In genomic region chr1:81588149-81588548, GRCh38 we compare ENCODE assay signal across 22 cellular contexts.
DNase-seq lines count a peak whose midpoint lies in the region; ATAC-seq, FAIRE-seq and TF ChIP-seq lines count a peak whose summit lies in the region.
"Had no signal": no experiment of that assay in that cellular context is flagged by ENCODE, and none has a peak within 500 bp of the region (broad histone marks: within the 10 kb centered on the region; RNA-seq: fewer than 3 reads in every experiment).

No MANE protein-coding gene starts in this region.

- no peaks in the 10 kb centered on the region for H3K36me3 Mint-ChIP-seq in GM23338 (ENCODE audit: low read depth)
- H3K36me3 Mint-ChIP-seq: CD8-positive, alpha-beta T cell had no signal

- TF ChIP-seq RAD21 in H1 (IDR thresholded peaks at IDR 0.05 in 1 of 2, conservative IDR thresholded peaks at IDR 0.05 in 1 of 2; ENCODE audit: low read depth in 2 of 2, low read length in 2 of 2) = no peak

- H3K4ac ChIP-seq in H1 (replicated peaks; ENCODE audit: insufficient read length, low read depth, low read length) = no peak overlapping the region

- no peak overlapping the region for H4K91ac ChIP-seq in H1 (replicated peaks; ENCODE audit: insufficient read length, low read length)

- no peak overlapping the region for H3K4me2 ChIP-seq in GM23338
- no peak overlapping the region for H3K4me2 ChIP-seq in H1 (ENCODE audit: insufficient read depth in 1 of 2, low read depth in 2 of 2, low read length in 2 of 2)
- H3K4me2 ChIP-seq: A549; BLaER1 treated with 17β-estradiol and CSF1 and Interleukin-3, amounts not matched to agents 10 nM and 100 nM had no signal

- ATAC-seq in left cardiac atrium = peak in 1 of 2 donors; percentile 26
- no peak for ATAC-seq in GM23338
- ATAC-seq: A549; CD8-positive, alpha-beta T cell had no signal

- H3K27ac Mint-ChIP-seq in GM23338 = no peak overlapping the region
- H3K27ac Mint-ChIP-seq: B cell; CD4-positive, alpha-beta T cell; CD8-positive, alpha-beta T cell had no signal

- H3K9ac ChIP-seq in H1 (replicated peaks in 1 of 4; ENCODE audit: extremely low read depth in 1 of 4, low read depth in 3 of 4, low read length in 3 of 4) (no peak overlapping the region), kidney (ENCODE audit: low read length in 2 of 2) (no peak overlapping the region)
- H3K9ac ChIP-seq: BLaER1 treated with 17β-estradiol and CSF1 and Interleukin-3, amounts not matched to agents 10 nM and 100 nM had no signal

- no peaks in the 10 kb centered on the region for H3K27me3 Mint-ChIP-seq in GM23338 (ENCODE audit: insufficient read depth, low read depth, poor library complexity)
- H3K27me3 Mint-ChIP-seq: B cell; CD4-positive, alpha-beta T cell had no signal

- H3K9me2 ChIP-seq in GM23338 (ENCODE audit: insufficient read depth) = peaks cover 4% of the 10 kb centered on the region

- H3K9me3 Mint-ChIP-seq in GM23338 = no peaks in the 10 kb centered on the region
- H3K9me3 Mint-ChIP-seq: CD4-positive, alpha-beta T cell; CD8-positive, alpha-beta T cell had no signal

- intact Hi-C loops in left cardiac atrium (cut with DNase I) (no loop called here), cardiac septum (cut with DNase I) (no loop called here), kidney (cut with DNase I) (no loop called here)

- H3K4me3 ChIP-seq in GM23338 (no peak overlapping the region), H1 (ENCODE audit: extremely low read depth in 1 of 4, insufficient read depth in 2 of 4, low read depth in 3 of 4, low read length in 4 of 4) (no peak overlapping the region), kidney (ENCODE audit: low read length in 2 of 2) (no peak overlapping the region)
- H3K4me3 ChIP-seq: A549; BLaER1 treated with 17β-estradiol and CSF1 and Interleukin-3, amounts not matched to agents 10 nM and 100 nM had no signal

- no peak overlapping the region for H3K56ac ChIP-seq in H1 (replicated peaks; ENCODE audit: insufficient read length, low read depth, low read length)

- H3K27ac ChIP-seq in GM23338 (ENCODE audit: low read depth) = no peak overlapping the region
- H3K27ac ChIP-seq in H1 (ENCODE audit: low read depth, low read length) = no peak overlapping the region
- H3K27ac ChIP-seq in kidney (ENCODE audit: low read depth in 2 of 2, low read length in 2 of 2) = no peak overlapping the region
- H3K27ac ChIP-seq: 22Rv1; A549; BLaER1 treated with 17β-estradiol and CSF1 and Interleukin-3, amounts not matched to agents 10 nM and 100 nM; C4-2B had no signal

- no peaks in the 10 kb centered on the region for H3K23me2 ChIP-seq in H1 (ENCODE audit: low read depth, low read length)

- H3K18ac ChIP-seq in H1 (ENCODE audit: extremely low read depth, low read length) = no peak overlapping the region

- CTCF ChIA-PET in H1 (lab: Charles Lee; ENCODE audit: partially characterized antibody) = interaction anchor here (0.6 to 1.3 kb wide), 4 partner anchors 10 to 915 kb away, joined by 3 to 5 read pairs (median 4); no protein-coding TSS in a partner anchor

- H4K5ac ChIP-seq in H1 (ENCODE audit: insufficient read length, low read depth, low read length) = no peak overlapping the region

- no peak overlapping the region for H2BK20ac ChIP-seq in H1 (ENCODE audit: low read length)

- H3K9me3 ChIP-seq in H1 (ENCODE audit: insufficient read depth in 2 of 2, low read depth in 1 of 2, low read length in 1 of 2) (no peaks in the 10 kb centered on the region; a peak in 1 of 4 replicates), kidney (ENCODE audit: control insufficient read depth in 1 of 2, low read length in 2 of 2) (no peaks in the 10 kb centered on the region)
- H3K9me3 ChIP-seq: A549; BLaER1 treated with 17β-estradiol and CSF1 and Interleukin-3, amounts not matched to agents 10 nM and 100 nM; Caco-2 had no signal

- H3K79me2 ChIP-seq in GM23338 (replicated peaks; ENCODE audit: insufficient read depth) (no peaks in the 10 kb centered on the region), H1 (ENCODE audit: control insufficient read depth in 1 of 2, insufficient read depth in 2 of 2, low read length in 2 of 2) (no peaks in the 10 kb centered on the region)

- H3F3A ChIP-seq in GM23338 (replicated peaks; ENCODE audit: low read depth) = no peaks in the 10 kb centered on the region

- peaks cover 2% of the 10 kb centered on the region; the same call in 2 of the 3 replicates for H3K4me1 Mint-ChIP-seq in GM23338
- H3K4me1 Mint-ChIP-seq: B cell had no signal

- FAIRE-seq in H1 (lab: Jason Lieb, UNC) = no peak
- no peak for FAIRE-seq in kidney (lab: Jason Lieb, UNC)
- FAIRE-seq: A549, D721Med, G401.6, GM12891, GM19239 had no signal

- DNase-seq in left cardiac atrium (peak; percentile 20), cardiac septum (ENCODE audit: low spot score) (no peak), GM23338 (ENCODE audit: low spot score) (no peak), H1 (ENCODE audit: low read depth in 1 of 2, low spot score in 2 of 2) (no peak), kidney (no peak)
- DNase-seq in effector CD8-positive, alpha-beta T cell (lab: John Stamatoyannopoulos, UW) = no peak
- DNase-seq: AML-193; Caco-2; Calu3; CD4-positive, alpha-beta T cell; CD8-positive, alpha-beta T cell; DMS79 treated with DMSO at 0.1 percent for 48 hours; GF-D8 had no signal

- H4K20me1 ChIP-seq in GM23338 (replicated peaks; ENCODE audit: insufficient read depth) = no peaks in the 10 kb centered on the region
- no peaks in the 10 kb centered on the region for H4K20me1 ChIP-seq in H1 (replicated peaks in 1 of 2; ENCODE audit: control insufficient read depth in 1 of 2, insufficient read depth in 2 of 2, low read length in 2 of 2)
- H4K20me1 ChIP-seq: BLaER1 treated with 17β-estradiol and CSF1 and Interleukin-3, amounts not matched to agents 10 nM and 100 nM had no signal

- 90% methylated on average over 3 of the region's 3 CpGs; no CpG with 5 or more reads in 1 of the 2 experiments for WGBS in H1 (ENCODE audit: extremely low coverage in 1 of 2, insufficient coverage in 1 of 2, insufficient read length in 1 of 2, insufficient replicate concordance in 2 of 2, low coverage in 1 of 2, low lambda C conversion rate in 2 of 2, missing lambda C conversion rate in 1 of 2), 2 experiments

- no peaks in the 10 kb centered on the region for H3K36me3 ChIP-seq in GM23338 (ENCODE audit: insufficient read depth)
- H3K36me3 ChIP-seq in H1 (ENCODE audit: control insufficient read depth in 2 of 4, insufficient read depth in 4 of 4, low read length in 3 of 4) = no peaks in the 10 kb centered on the region
- no peaks in the 10 kb centered on the region for H3K36me3 ChIP-seq in kidney (ENCODE audit: control insufficient read depth in 1 of 2, insufficient read depth in 2 of 2, low read length in 2 of 2)
- H3K36me3 ChIP-seq: BLaER1 treated with 17β-estradiol and CSF1 and Interleukin-3, amounts not matched to agents 10 nM and 100 nM had no signal

- no peak overlapping the region for H3K23ac ChIP-seq in H1 (ENCODE audit: insufficient read length)

- no peak overlapping the region for H4K8ac ChIP-seq in H1 (ENCODE audit: extremely low read depth, insufficient read depth, low read length)

- no peak overlapping the region for H2BK120ac ChIP-seq in H1 (replicated peaks; ENCODE audit: low read depth, low read length)

- no peak overlapping the region for H2BK12ac ChIP-seq in H1 (ENCODE audit: low read depth, low read length)

- TF ChIP-seq CTCF in GM23338 (conservative IDR thresholded peaks at IDR 0.05; ENCODE audit: low read depth in 2 of 2) = no peak
- TF ChIP-seq CTCF in H1 (IDR thresholded peaks at IDR 0.05; ENCODE audit: control extremely low read depth in 1 of 3, insufficient read depth in 1 of 3, low read depth in 1 of 3, low read length in 3 of 3) = no peak
- TF ChIP-seq CTCF in kidney (IDR thresholded peaks at IDR 0.05; ENCODE audit: borderline replicate concordance, extremely low read depth, insufficient read depth) = no peak

- H2AFZ ChIP-seq in GM23338 = 0 out of 2 replicates have a peak overlapping the region, but pooled peaks have one; percentile 28
- H2AFZ ChIP-seq in H1 (ENCODE audit: low read length) = peak overlapping the region; percentile 11; the same call in 1 of the 2 replicates

- no peak overlapping the region for H2BK5ac ChIP-seq in H1 (ENCODE audit: low read depth, low read length)

- H2AK5ac ChIP-seq in H1 (ENCODE audit: low read depth, low read length) = no peak overlapping the region

- POLR2A ChIA-PET in H1 (lab: Charles Lee; ENCODE audit: partially characterized antibody) = no interaction called here

- no peaks in the 10 kb centered on the region for H3K79me1 ChIP-seq in H1 (ENCODE audit: low read depth, low read length)

- H2BK15ac ChIP-seq in H1 (ENCODE audit: low read length) = no peak overlapping the region

- TF ChIP-seq POLR2A in H1 (IDR thresholded peaks at IDR 0.05; ENCODE audit: control extremely low read depth in 1 of 2, low read depth in 2 of 2, low read length in 2 of 2) = no peak

- no peak overlapping the region for H3K14ac ChIP-seq in H1 (ENCODE audit: insufficient read length)

- no peaks in the 10 kb centered on the region for H3K27me3 ChIP-seq in GM23338 (ENCODE audit: insufficient read depth)
- H3K27me3 ChIP-seq in H1 (replicated peaks in 1 of 4; ENCODE audit: control insufficient read depth in 3 of 4, extremely low read depth in 1 of 4, insufficient read depth in 3 of 4, low read length in 3 of 4) = no peaks in the 10 kb centered on the region
- H3K27me3 ChIP-seq: BLaER1 treated with 17β-estradiol and CSF1 and Interleukin-3, amounts not matched to agents 10 nM and 100 nM had no signal

- no peaks in the 10 kb centered on the region for H3K4me1 ChIP-seq in GM23338 (ENCODE audit: insufficient read depth)
- H3K4me1 ChIP-seq in H1 (replicated peaks in 1 of 4; ENCODE audit: control insufficient read depth in 3 of 4, insufficient read depth in 4 of 4, low read length in 3 of 4) = no peaks in the 10 kb centered on the region
- no peaks in the 10 kb centered on the region for H3K4me1 ChIP-seq in kidney (ENCODE audit: control insufficient read depth in 1 of 2, insufficient read depth in 1 of 2, low read depth in 1 of 2, low read length in 2 of 2)
- H3K4me1 ChIP-seq: A549, Caco-2 had no signal

- H3K4me3 Mint-ChIP-seq in GM23338 = no peak overlapping the region
- H3K4me3 Mint-ChIP-seq: B cell; CD4-positive, alpha-beta T cell; CD8-positive, alpha-beta T cell had no signal

- TF ChIP-seq EP300 in H1 (IDR thresholded peaks at IDR 0.05; ENCODE audit: borderline replicate concordance in 1 of 2, low read depth in 2 of 2, low read length in 2 of 2) = no peak

TF ChIP-seq in GM23338, 12 proteins besides CTCF, POLR2A, EP300 and RAD21 (continues in another document):
- TF ChIP-seq EZH2phosphoT487 (IDR thresholded peaks at IDR 0.05; ENCODE audit: unreplicated experiment) = no peak

TF ChIP-seq in H1, 55 proteins besides CTCF, POLR2A, EP300 and RAD21 (continues in another document):
- no peak for TF ChIP-seq KDM4A (IDR thresholded peaks at IDR 0.05; ENCODE audit: low read depth, low read length, severe bottlenecking)
- no peak for TF ChIP-seq SIN3A (conservative IDR thresholded peaks at IDR 0.05 in 1 of 2, IDR thresholded peaks at IDR 0.05 in 1 of 2; ENCODE audit: low read depth in 1 of 2, low read length in 2 of 2)
- TF ChIP-seq, protein P1, sequence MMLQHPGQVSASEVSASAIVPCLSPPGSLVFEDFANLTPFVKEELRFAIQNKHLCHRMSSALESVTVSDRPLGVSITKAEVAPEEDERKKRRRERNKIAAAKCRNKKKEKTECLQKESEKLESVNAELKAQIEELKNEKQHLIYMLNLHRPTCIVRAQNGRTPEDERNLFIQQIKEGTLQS (IDR thresholded peaks at IDR 0.05; ENCODE audit: insufficient read depth, low read depth, low read length) = no peak
- no peak for TF ChIP-seq BCL11A (IDR thresholded peaks at IDR 0.05; ENCODE audit: low read depth in 2 of 2, low read length in 2 of 2)
